ENCODE assay signal across 14 cellular contexts in genomic region chr9:38486837-38487236, GRCh38.
"Had no signal": no experiment of that assay in that cellular context is flagged by ENCODE, and none has a peak within 500 bp of the region (broad histone marks: within the 10 kb centered on the region; RNA-seq: fewer than 3 reads in every experiment).

No MANE protein-coding gene starts in this region.

- H3K27me3 ChIP-seq: hepatocyte, ovary, transverse colon had no signal

- H3K79me2 ChIP-seq: hepatocyte had no signal

- H3K4me3 ChIP-seq: esophagus squamous epithelium, gastroesophageal sphincter, hepatocyte, ovary, transverse colon had no signal

- DNase-seq: effector memory CD8-positive, alpha-beta T cell; esophagus squamous epithelium; foreskin fibroblast; mesendoderm; naive B cell; ovary; small intestine; stimulated activated CD4-positive, alpha-beta T cell treated with anti-CD3 and anti-CD28 coated beads, Interleukin-12 subunit alpha, Interleukin-12 subunit beta, amount 100 ng/mL, for 4 hours; stimulated activated CD4-positive, alpha-beta T cell treated with anti-CD3 and anti-CD28 coated beads, Interleukin-2, amount 100 ng/mL, for 48 hours; stimulated activated naive CD4-positive, alpha-beta T cell treated with Interleukin-2 at 50 U/mL for 16 hours; transverse colon had no signal

- H3K9me3 ChIP-seq: esophagus squamous epithelium, gastroesophageal sphincter, ovary, transverse colon had no signal

- H3K4me1 Mint-ChIP-seq: naive B cell had no signal

- H3K4me3 Mint-ChIP-seq: effector memory CD8-positive, alpha-beta T cell; naive B cell had no signal

- H3K27ac Mint-ChIP-seq: effector memory CD8-positive, alpha-beta T cell; naive B cell had no signal

- H3K4me1 ChIP-seq: gastroesophageal sphincter, transverse colon had no signal

- H3K27ac ChIP-seq: esophagus squamous epithelium, gastroesophageal sphincter, hepatocyte, ovary, transverse colon had no signal

- H3K9me3 Mint-ChIP-seq: effector memory CD8-positive, alpha-beta T cell had no signal

- H3K4me2 ChIP-seq: hepatocyte had no signal

- FAIRE-seq: islet of Langerhans, small intestine had no signal

- H2AFZ ChIP-seq: hepatocyte had no signal

- H3K36me3 ChIP-seq: esophagus squamous epithelium, gastroesophageal sphincter, ovary, transverse colon had no signal
